1 cellular context compared by ENCODE assay signal in genomic region chr4:23882976-23883531, GRCh38.
TF ChIP-seq lines count a peak whose summit lies in the region.

No MANE protein-coding gene starts in this region.

TF ChIP-seq in HepG2, 621 proteins besides CTCF, POLR2A, EP300 and RAD21 (continued from another document):
- TF ChIP-seq ZBTB40 (IDR thresholded peaks at IDR 0.05) = no peak
- TF ChIP-seq ZBTB40 (CRISPR knock-in tag; IDR thresholded peaks at IDR 0.05) = no peak
- TF ChIP-seq MTF1 (CRISPR knock-in tag; IDR thresholded peaks at IDR 0.05) = no peak
- no peak for TF ChIP-seq ZNF407 (CRISPR knock-in tag; IDR thresholded peaks at IDR 0.05; ENCODE audit: not compliant biosample characterization)
- no peak for TF ChIP-seq MAX (IDR thresholded peaks at IDR 0.05)
- no peak for TF ChIP-seq KDM1A (CRISPR knock-in tag; IDR thresholded peaks at IDR 0.05)
